Comparison of ENCODE assay signal across 20 cellular contexts in genomic region chr16:54359086-54359485, GRCh38.
DNase-seq lines count a peak whose midpoint lies in the region; TF ChIP-seq lines count a peak whose summit lies in the region.
"Had no signal": no experiment of that assay in that cellular context is flagged by ENCODE, and none has a peak within 500 bp of the region (broad histone marks: within the 10 kb centered on the region; RNA-seq: fewer than 3 reads in every experiment).

No MANE protein-coding gene starts in this region.

- no peaks in the 10 kb centered on the region for H3K4me1 ChIP-seq in Caco-2
- peaks cover 5% of the 10 kb centered on the region for H3K4me1 ChIP-seq in mesendoderm (ENCODE audit: control insufficient read depth, low read depth, low read length)
- no peaks in the 10 kb centered on the region for H3K4me1 ChIP-seq in tibial nerve
- H3K4me1 ChIP-seq: Peyer's patch had no signal

- no peak for TF ChIP-seq EP300 in tibial nerve (IDR thresholded peaks at IDR 0.05)

- H3K4me1 Mint-ChIP-seq in Caco-2 (ENCODE audit: low read depth, unreplicated experiment): no peaks in the 10 kb centered on the region
- H3K4me1 Mint-ChIP-seq in activated T-helper 2 cell treated with anti-CD3 and anti-CD28 coated beads, Interferon-gamma antibody, Interleukin-2, Interleukin-4, amounts not matched to agents 10 μg/mL and 5 μg/mL and 100 μg/mL, durations not matched to agents 14 hours and 24 hours and 36 hours (ENCODE audit: low read depth): peaks cover 2% of the 10 kb centered on the region
- H3K4me1 Mint-ChIP-seq: CD8-positive, alpha-beta memory T cell had no signal

- no peak overlapping the region for H2BK120ac ChIP-seq in mesendoderm (ENCODE audit: low read depth, low read length)

- no TSS peak for BruUV-seq in Caco-2 (replicated peaks; lab: Mats Ljungman, UMichigan)

- no peak overlapping the region for H3K27ac Mint-ChIP-seq in Caco-2 (ENCODE audit: unreplicated experiment)
- H3K27ac Mint-ChIP-seq in activated T-helper 2 cell treated with anti-CD3 and anti-CD28 coated beads, Interferon-gamma antibody, Interleukin-2, Interleukin-4, amounts not matched to agents 10 μg/mL and 5 μg/mL and 100 μg/mL, durations not matched to agents 14 hours and 24 hours and 36 hours: no peak overlapping the region
- H3K27ac Mint-ChIP-seq: CD8-positive, alpha-beta memory T cell had no signal

- no peak overlapping the region for H3K23ac ChIP-seq in mesendoderm (ENCODE audit: low read length)

- no peak overlapping the region for H3K4me3 Mint-ChIP-seq in Caco-2 (ENCODE audit: unreplicated experiment)
- H3K4me3 Mint-ChIP-seq in activated T-helper 2 cell treated with anti-CD3 and anti-CD28 coated beads, Interferon-gamma antibody, Interleukin-2, Interleukin-4, amounts not matched to agents 10 μg/mL and 5 μg/mL and 100 μg/mL, durations not matched to agents 14 hours and 24 hours and 36 hours (ENCODE audit: low read depth): no peak overlapping the region
- H3K4me3 Mint-ChIP-seq: CD8-positive, alpha-beta memory T cell had no signal

- H3K27me3 ChIP-seq in Caco-2 (replicated peaks; ENCODE audit: control insufficient read depth, insufficient read depth, low read length) (no peaks in the 10 kb centered on the region), mesendoderm (ENCODE audit: insufficient read depth, low read length, poor library complexity) (no peaks in the 10 kb centered on the region), tibial nerve (peaks cover 0 to 36% of the 10 kb centered on the region in 2 donors)
- H3K27me3 ChIP-seq: Peyer's patch, SJSA1 had no signal

- peaks cover 18% of the 10 kb centered on the region for H3K9me3 Mint-ChIP-seq in Caco-2 (ENCODE audit: unreplicated experiment)
- H3K9me3 Mint-ChIP-seq in activated T-helper 2 cell treated with anti-CD3 and anti-CD28 coated beads, Interferon-gamma antibody, Interleukin-2, Interleukin-4, amounts not matched to agents 10 μg/mL and 5 μg/mL and 100 μg/mL, durations not matched to agents 14 hours and 24 hours and 36 hours: peaks cover 6% of the 10 kb centered on the region

- H4K8ac ChIP-seq in mesendoderm (ENCODE audit: low read depth, low read length): no peak overlapping the region

- H3K4ac ChIP-seq in mesendoderm (ENCODE audit: low read depth, low read length): no peak overlapping the region

- H3K27ac ChIP-seq in mesendoderm (ENCODE audit: low read depth, low read length) (no peak overlapping the region), tibial nerve (no peak overlapping the region)
- H3K27ac ChIP-seq: C4-2B, Peyer's patch, SJSA1 had no signal

- no peak overlapping the region for H3K18ac ChIP-seq in mesendoderm (ENCODE audit: low read length)

- POLR2A ChIA-PET in Caco-2 (lab: Charles Lee): no interaction called here

- TF ChIP-seq CTCF in Caco-2 (IDR thresholded peaks at IDR 0.05; ENCODE audit: insufficient read depth in 1 of 2, low read depth in 1 of 2, low read length in 1 of 2, severe bottlenecking in 1 of 2, unreplicated experiment in 1 of 2): no peak
- TF ChIP-seq CTCF in tibial nerve (IDR thresholded peaks at IDR 0.05): no peak

- H3K36me3 ChIP-seq in Caco-2 (ENCODE audit: control insufficient read depth, insufficient read depth, low read length): no peaks in the 10 kb centered on the region
- no peaks in the 10 kb centered on the region for H3K36me3 ChIP-seq in mesendoderm (ENCODE audit: control insufficient read depth, insufficient read depth, low read length)
- H3K36me3 ChIP-seq in tibial nerve: no peaks in the 10 kb centered on the region
- H3K36me3 ChIP-seq: Peyer's patch, SJSA1 had no signal

- H3K79me2 ChIP-seq in mesendoderm (ENCODE audit: control insufficient read depth, insufficient read depth, low read length): no peaks in the 10 kb centered on the region

- H3K36me3 Mint-ChIP-seq in Caco-2 (ENCODE audit: insufficient read depth, unreplicated experiment): no peaks in the 10 kb centered on the region
- no peaks in the 10 kb centered on the region for H3K36me3 Mint-ChIP-seq in activated T-helper 2 cell treated with anti-CD3 and anti-CD28 coated beads, Interferon-gamma antibody, Interleukin-2, Interleukin-4, amounts not matched to agents 10 μg/mL and 5 μg/mL and 100 μg/mL, durations not matched to agents 14 hours and 24 hours and 36 hours (ENCODE audit: low read depth)
- H3K36me3 Mint-ChIP-seq: CD8-positive, alpha-beta memory T cell had no signal

- no peaks in the 10 kb centered on the region for H3K27me3 Mint-ChIP-seq in Caco-2 (ENCODE audit: insufficient read depth, unreplicated experiment)
- H3K27me3 Mint-ChIP-seq in activated T-helper 2 cell treated with anti-CD3 and anti-CD28 coated beads, Interferon-gamma antibody, Interleukin-2, Interleukin-4, amounts not matched to agents 10 μg/mL and 5 μg/mL and 100 μg/mL, durations not matched to agents 14 hours and 24 hours and 36 hours (ENCODE audit: low read depth): peaks cover 16% of the 10 kb centered on the region

- H3K4me2 ChIP-seq in mesendoderm (ENCODE audit: low read length): no peak overlapping the region

- no peak overlapping the region for H2BK5ac ChIP-seq in mesendoderm (ENCODE audit: low read length)

- TF ChIP-seq POLR2A in tibial nerve (IDR thresholded peaks at IDR 0.05): no peak

- no peak overlapping the region for H2BK15ac ChIP-seq in mesendoderm (replicated peaks; ENCODE audit: low read depth)

- peak; percentile 47 to 55 for DNase-seq in Caco-2
- DNase-seq in MV-4-11 (lab: John Stamatoyannopoulos, UW): peak; percentile 37
- peak; percentile 31 for DNase-seq in amniotic epithelial cell (ENCODE audit: low read depth)
- peak; percentile 27 for DNase-seq in mesendoderm
- DNase-seq in activated T-cell treated with anti-CD3 and anti-CD28 coated beads, Interleukin-2, amount 50 U/mL, for 1 hour: no peak
- DNase-seq in tibial nerve (ENCODE audit: low spot score in 2 of 2): no peak
- no peak for DNase-seq in NCI-H187 treated with DMSO at 0.1 percent for 48 hours (lab: John Stamatoyannopoulos, UW)
- no peak for DNase-seq in activated T-helper 2 cell treated with anti-CD3 and anti-CD28 coated beads, Interferon-gamma antibody, Interleukin-2, Interleukin-4, amounts not matched to agents 10 μg/mL and 5 μg/mL and 100 μg/mL, durations not matched to agents 14 hours and 24 hours and 36 hours (ENCODE audit: low spot score)
- DNase-seq: CD8-positive, alpha-beta memory T cell; GF-D8; KG1; NCI-H1417; NCI-H187; NCI-H2107; NCI-H510A; NCI-H774; NK-92 treated with Interleukin-12 subunit alpha and Interleukin-12 subunit beta, amount 100 ng/mL, for 24 hours; Peyer's patch had no signal

- H4K5ac ChIP-seq in mesendoderm (ENCODE audit: low read length): no peak overlapping the region

- intact Hi-C loops in Caco-2 (cut with micrococcal nuclease; ENCODE audit: unreplicated experiment): no loop called here
- intact Hi-C loops in activated T-helper 2 cell treated with anti-CD3 and anti-CD28 coated beads, Interferon-gamma antibody, Interleukin-2, Interleukin-4, amounts not matched to agents 10 μg/mL and 5 μg/mL and 100 μg/mL, durations not matched to agents 14 hours and 24 hours and 36 hours (cut with micrococcal nuclease): no loop called here

- peak overlapping the region; percentile 10 for H3K56ac ChIP-seq in mesendoderm (ENCODE audit: low read length)

- CTCF ChIA-PET in Caco-2 (lab: Charles Lee): no interaction called here

- H2AK5ac ChIP-seq in mesendoderm (ENCODE audit: low read length): no peak overlapping the region

- H3K4me3 ChIP-seq in Caco-2 (ENCODE audit: low read depth, low read length): no peak overlapping the region
- no peak overlapping the region for H3K4me3 ChIP-seq in mesendoderm (ENCODE audit: low read length)
- H3K4me3 ChIP-seq in tibial nerve: no peak overlapping the region
- H3K4me3 ChIP-seq: Peyer's patch, SJSA1 had no signal

- peaks cover 9% of the 10 kb centered on the region; the same call in 1 of the 2 replicates for H3K9me3 ChIP-seq in Caco-2
- H3K9me3 ChIP-seq in tibial nerve: peaks cover 0 to 22% (median 0%) of the 10 kb centered on the region in 4 donors
- H3K9me3 ChIP-seq: Peyer's patch had no signal

- H3K79me1 ChIP-seq in mesendoderm (ENCODE audit: low read length): no peaks in the 10 kb centered on the region

- H3K9ac ChIP-seq in mesendoderm (ENCODE audit: low read length): no peak overlapping the region

- no CpG with 5 or more reads among the region's 9 CpGs for WGBS in mesendoderm (ENCODE audit: extremely low coverage, insufficient coverage, low lambda C conversion rate)
- WGBS in tibial nerve, 2 donors: 67 to 78% methylated on average over 9 of the region's 9 CpGs

Comparison
In these comparisons a context has a peak if more than half of its experiments do, and no peak if none do; other contexts are left out.
1. DNase-seq: peak in Caco-2 (2 of 2), MV-4-11 (single experiment), amniotic epithelial cell (single experiment) and mesendoderm (single experiment); none in activated T-cell treated with anti-CD3 and anti-CD28 coated beads, Interleukin-2, amount 50 U/mL, for 1 hour (single experiment), tibial nerve (0 of 2), NCI-H187 treated with DMSO at 0.1 percent for 48 hours (single experiment) and activated T-helper 2 cell treated with anti-CD3 and anti-CD28 coated beads, Interferon-gamma antibody, Interleukin-2, Interleukin-4, amounts not matched to agents 10 μg/mL and 5 μg/mL and 100 μg/mL, durations not matched to agents 14 hours and 24 hours and 36 hours (single experiment).